In genomic region chr16:24573141-24573540, GRCh38 we compare ENCODE assay signal across 16 cellular contexts.
"Had no signal": no experiment of that assay in that cellular context is flagged by ENCODE, and none has a peak within 500 bp of the region (broad histone marks: within the 10 kb centered on the region; RNA-seq: fewer than 3 reads in every experiment).

No MANE protein-coding gene starts in this region.

- H3K27ac Mint-ChIP-seq: effector memory CD8-positive, alpha-beta T cell; mesothelial cell of epicardium; nephron progenitor cell; stimulated activated memory B cell treated with anti-CD40 and anti-IgM and Interleukin-4, amounts not matched to agents 10 μg/mL and 1 μg/mL and 100 μg/mL, for 72 hours; stimulated activated naive CD8-positive, alpha-beta T cell treated with anti-CD3 and anti-CD28 coated beads, Interleukin-15, Interleukin-2, amounts not matched to agents 100 ng/mL and 50 ng/mL, for 24 hours had no signal

- DNase-seq: cortex of kidney; effector memory CD8-positive, alpha-beta T cell; head of caudate nucleus; kidney; mesenchymal stem cell; naive thymus-derived CD8-positive, alpha-beta T cell; nephron progenitor cell; nucleus accumbens; psoas muscle; spleen; stimulated activated CD4-positive, alpha-beta T cell treated with anti-CD3 and anti-CD28 coated beads, Interleukin-4, amount 100 ng/mL, for 4 hours had no signal

- ATAC-seq: effector memory CD8-positive, alpha-beta T cell; left lobe of liver; naive thymus-derived CD8-positive, alpha-beta T cell; psoas muscle; right cardiac atrium; stimulated activated memory B cell treated with anti-CD40 and anti-IgM and Interleukin-4, amounts not matched to agents 10 μg/mL and 1 μg/mL and 100 μg/mL, for 72 hours had no signal

- H3K27me3 Mint-ChIP-seq: effector memory CD8-positive, alpha-beta T cell; naive thymus-derived CD8-positive, alpha-beta T cell; stimulated activated memory B cell treated with anti-CD40 and anti-IgM and Interleukin-4, amounts not matched to agents 10 μg/mL and 1 μg/mL and 100 μg/mL, for 72 hours; stimulated activated naive CD8-positive, alpha-beta T cell treated with anti-CD3 and anti-CD28 coated beads, Interleukin-15, Interleukin-2, amounts not matched to agents 100 ng/mL and 50 ng/mL, for 24 hours had no signal

- H3K4me3 Mint-ChIP-seq: effector memory CD8-positive, alpha-beta T cell; mesothelial cell of epicardium; naive thymus-derived CD8-positive, alpha-beta T cell; nephron progenitor cell; stimulated activated memory B cell treated with anti-CD40 and anti-IgM and Interleukin-4, amounts not matched to agents 10 μg/mL and 1 μg/mL and 100 μg/mL, for 72 hours; stimulated activated naive CD8-positive, alpha-beta T cell treated with anti-CD3 and anti-CD28 coated beads, Interleukin-15, Interleukin-2, amounts not matched to agents 100 ng/mL and 50 ng/mL, for 24 hours had no signal

- H3K4me1 Mint-ChIP-seq: mesothelial cell of epicardium; nephron progenitor cell; stimulated activated memory B cell treated with anti-CD40 and anti-IgM and Interleukin-4, amounts not matched to agents 10 μg/mL and 1 μg/mL and 100 μg/mL, for 72 hours had no signal
